11 cellular contexts compared by ENCODE assay signal in genomic region chr6:10532392-10532791, GRCh38. TPM values are rescaled to one million over a fixed set of nuclear protein-coding genes. Genes with fewer than 3 reads are reported as not detected.
A peak's percentile ranks its signal among the peaks of the same experiment; 100 is the strongest.
DNase-seq lines count a peak whose midpoint lies in the region; ATAC-seq and TF ChIP-seq lines count a peak whose summit lies in the region.
"Had no signal": no experiment of that assay in that cellular context is flagged by ENCODE, and none has a peak within 500 bp of the region (broad histone marks: within the 10 kb centered on the region; RNA-seq: fewer than 3 reads in every experiment).

No MANE protein-coding gene starts in this region.

- peaks cover 13% of the 10 kb centered on the region for H3K9me3 Mint-ChIP-seq in endodermal cell
- H3K9me3 Mint-ChIP-seq: activated T-cell treated with anti-CD3 and anti-CD28 coated beads, Interleukin-2, amount 50 U/mL, for 4 hours had no signal

- no peaks in the 10 kb centered on the region for H3K36me3 Mint-ChIP-seq in endodermal cell (ENCODE audit: low read depth)

- H3K27ac ChIP-seq in heart right ventricle: peak overlapping the region in 6 of 10 donors; percentile 8 to 48 (median 32)
- no peak overlapping the region for H3K27ac ChIP-seq in endodermal cell (ENCODE audit: low read depth, low read length)
- peak overlapping the region; percentile 13 for H3K27ac ChIP-seq in upper lobe of right lung
- H3K27ac ChIP-seq in left lung: no peak overlapping the region
- H3K27ac ChIP-seq: ovary had no signal

- H3K4me3 ChIP-seq in heart right ventricle (peak overlapping the region in 6 of 10 donors; percentile 4 to 54 (median 32)), NB4 (ENCODE audit: low read depth, low read length) (peak overlapping the region; percentile 90), endodermal cell (ENCODE audit: low read length) (no peak overlapping the region), upper lobe of right lung (peak overlapping the region; percentile 60), left lung (peak overlapping the region in 1 of 2 donors; percentile 48)
- H3K4me3 ChIP-seq: ovary had no signal

- H3K4me3 Mint-ChIP-seq in endodermal cell: no peak overlapping the region
- H3K4me3 Mint-ChIP-seq: activated T-cell treated with anti-CD3 and anti-CD28 coated beads, Interleukin-2, amount 50 U/mL, for 4 hours had no signal

- intact Hi-C loops in heart right ventricle (cut with DNase I): no loop called here
- intact Hi-C loops in left cardiac atrium (cut with DNase I): no loop called here
- intact Hi-C loops in upper lobe of right lung (cut with DNase I): no loop called here
- intact Hi-C loops in left lung (cut with DNase I): no loop called here

- H3K36me3 ChIP-seq in heart right ventricle (no peaks in the 10 kb centered on the region), endodermal cell (ENCODE audit: control insufficient read depth, insufficient read depth, low read length) (no peaks in the 10 kb centered on the region), upper lobe of right lung (no peaks in the 10 kb centered on the region), left lung (no peaks in the 10 kb centered on the region)
- H3K36me3 ChIP-seq: ovary had no signal

- H3K27me3 Mint-ChIP-seq in endodermal cell (ENCODE audit: insufficient read depth): no peaks in the 10 kb centered on the region

- H3K27me3 ChIP-seq in heart right ventricle (no peaks in the 10 kb centered on the region), endodermal cell (ENCODE audit: control insufficient read depth, insufficient read depth, low read length, poor library complexity, severe bottlenecking) (no peaks in the 10 kb centered on the region), upper lobe of right lung (no peaks in the 10 kb centered on the region), left lung (no peaks in the 10 kb centered on the region)
- H3K27me3 ChIP-seq: ovary had no signal

- H3K27ac Mint-ChIP-seq in endodermal cell: peak overlapping the region; percentile 9

- H3K9me3 ChIP-seq in heart right ventricle (peaks cover 0 to 4% (median 0%) of the 10 kb centered on the region in 11 donors), endodermal cell (ENCODE audit: control insufficient read depth, low read length) (peaks cover 18% of the 10 kb centered on the region), upper lobe of right lung (no peaks in the 10 kb centered on the region), left lung (no peaks in the 10 kb centered on the region)

- DNase-seq in heart right ventricle (no peak), left cardiac atrium (no peak), NB4 (ENCODE audit: low read depth) (no peak), endodermal cell (no peak), upper lobe of right lung (no peak), KG1 (lab: John Stamatoyannopoulos, UW) (no peak), D341Med (ENCODE audit: low spot score) (no peak), left lung (no peak)
- DNase-seq: activated T-cell treated with anti-CD3 and anti-CD28 coated beads, Interleukin-2, amount 50 U/mL, for 4 hours; NCI-H1105; ovary had no signal

- no peak overlapping the region for H3K9ac ChIP-seq in endodermal cell (ENCODE audit: extremely low read depth, low read length, poor library complexity, severe bottlenecking)

- peaks cover 23% of the 10 kb centered on the region for H3K4me1 Mint-ChIP-seq in endodermal cell

- no peak for TF ChIP-seq POLR2A in NB4 (IDR thresholded peaks at IDR 0.05; ENCODE audit: extremely low read depth, insufficient read length)

- 62 to 71% methylated on average over 8 of the region's 8 CpGs for WGBS in heart right ventricle, 2 donors
- 94 to 96% methylated on average over 5 to 8 of the region's 8 CpGs for WGBS in endodermal cell (ENCODE audit: insufficient coverage in 1 of 2, insufficient read length in 1 of 2), 2 experiments

- no peak for ATAC-seq in heart right ventricle
- ATAC-seq in left cardiac atrium: no peak
- no peak for ATAC-seq in upper lobe of right lung
- ATAC-seq in left lung: no peak
- ATAC-seq: activated T-cell treated with anti-CD3 and anti-CD28 coated beads, Interleukin-2, amount 50 U/mL, for 4 hours had no signal

- H3K4me1 ChIP-seq in heart right ventricle (peaks cover 0 to 77% (median 19%) of the 10 kb centered on the region in 9 donors), endodermal cell (ENCODE audit: control insufficient read depth, insufficient read depth, low read length) (peaks cover 7% of the 10 kb centered on the region), upper lobe of right lung (peaks cover 30% of the 10 kb centered on the region), left lung (peaks cover 2 to 70% of the 10 kb centered on the region in 2 donors)

- TF ChIP-seq CTCF in heart right ventricle (IDR thresholded peaks at IDR 0.05) (no peak), NB4 (IDR thresholded peaks at IDR 0.05; ENCODE audit: low read depth, low read length) (no peak), endodermal cell (conservative IDR thresholded peaks at IDR 0.05) (no peak), upper lobe of right lung (IDR thresholded peaks at IDR 0.05) (no peak), left lung (IDR thresholded peaks at IDR 0.05) (no peak)

RNA-seq across cellular contexts. Expression of gene GCNT2, which starts 11.2 kb away (rescaled TPM):
- total RNA-seq in heart right ventricle (10 to 100 TPM; 22.2 to 67.9 (median 48.6) TPM), left cardiac atrium (1 to 10 TPM; 3.5 to 4.1 TPM), endodermal cell (10 to 100 TPM; 23.3 to 24.9 TPM), upper lobe of right lung (27.4 TPM), left lung (10 to 100 TPM; 25.1 to 32.3 TPM)
- polyA plus RNA-seq in heart right ventricle: 10 to 100 TPM in 1 of 2 donors, 1 to 10 TPM in 1; 5.1 to 13.5 TPM
- polyA plus RNA-seq in endodermal cell (2013, experiment 1 of 2): 17.8 TPM
- polyA plus RNA-seq in endodermal cell (2013, experiment 2 of 2): 17.7 TPM

Comparison
In these comparisons a context has a peak if more than half of its experiments do, and no peak if none do; other contexts are left out.
1. H3K27ac ChIP-seq: peak in heart right ventricle (6 of 10) and upper lobe of right lung (single experiment); none in endodermal cell (single experiment) and left lung (0 of 2).